Comparison of ENCODE assay signal across 9 cellular contexts in genomic region chr5:141354900-141355469, GRCh38.
DNase-seq lines count a peak whose midpoint lies in the region; ATAC-seq and TF ChIP-seq lines count a peak whose summit lies in the region.
"Had no signal": no experiment of that assay in that cellular context is flagged by ENCODE, and none has a peak within 500 bp of the region (broad histone marks: within the 10 kb centered on the region; RNA-seq: fewer than 3 reads in every experiment).

TSS of gene PCDHGA4 (plus strand) at chr5:141355021. CDS start at chr5:141355108, 87 bp downstream.

- peak within 1 kb of the TSS; percentile 48; the same call in 1 of the 2 replicates for H2AFZ ChIP-seq in Loucy (ENCODE audit: low read length)
- H2AFZ ChIP-seq in parathyroid adenoma: no peak within 1 kb of the TSS

- H3K9ac ChIP-seq in Loucy (ENCODE audit: low read depth, low read length, poor library complexity, severe bottlenecking): no peak within 1 kb of the TSS
- no peak within 1 kb of the TSS for H3K9ac ChIP-seq in parathyroid adenoma

- DNase-seq in ELR (ENCODE audit: low read depth) (peak; percentile 39), coronary artery (ENCODE audit: low spot score) (no peak), middle frontal gyrus (ENCODE audit: extremely low spot score, low spot score) (no peak), globus pallidus (ENCODE audit: low spot score) (no peak)
- DNase-seq: activated CD4-positive, alpha-beta T cell treated with anti-CD3 and anti-CD28 coated beads for 48 hours had no signal

- H3K4me3 ChIP-seq in Loucy (ENCODE audit: low read length, poor library complexity, severe bottlenecking) (no peak within 1 kb of the TSS), coronary artery (peak within 1 kb of the TSS; percentile 60), parathyroid adenoma (ENCODE audit: low read depth, low read length) (peak within 1 kb of the TSS; percentile 32)

- H3K36me3 ChIP-seq in Loucy (ENCODE audit: insufficient read depth, low read length) (no peaks in the 10 kb centered on the region), parathyroid adenoma (ENCODE audit: control insufficient read depth, insufficient read depth, low read length) (peaks cover 5% of the 10 kb centered on the region)

- H3K9me3 ChIP-seq in Loucy (ENCODE audit: insufficient read depth, low read depth, low read length) (no peaks in the 10 kb centered on the region), parathyroid adenoma (ENCODE audit: control insufficient read depth, low read length) (peaks cover 5% of the 10 kb centered on the region)

- H3K9me2 ChIP-seq in Loucy (replicated peaks; ENCODE audit: low read depth, low read length): no peaks in the 10 kb centered on the region

- no peak within 1 kb of the TSS for H3K27ac ChIP-seq in coronary artery
- no peak within 1 kb of the TSS for H3K27ac ChIP-seq in parathyroid adenoma

- no peaks in the 10 kb centered on the region for H4K20me1 ChIP-seq in Loucy (ENCODE audit: insufficient read depth, low read length, poor library complexity, severe bottlenecking)

- no peak for ATAC-seq in HG03159 (IDR thresholded peaks at IDR 0.05; ENCODE audit: unreplicated experiment)
- ATAC-seq in HG03039 (IDR thresholded peaks at IDR 0.05; ENCODE audit: unreplicated experiment): no peak

- H3F3A ChIP-seq in Loucy (ENCODE audit: low read depth): no peaks in the 10 kb centered on the region

- H3K27me3 ChIP-seq in Loucy (ENCODE audit: insufficient read depth, low read length, poor library complexity, severe bottlenecking) (no peaks in the 10 kb centered on the region), parathyroid adenoma (ENCODE audit: control insufficient read depth, insufficient read depth, low read length) (no peaks in the 10 kb centered on the region)

- no peak within 1 kb of the TSS for H3K4me2 ChIP-seq in Loucy (ENCODE audit: low read depth, low read length, poor library complexity, severe bottlenecking)
- no peak within 1 kb of the TSS for H3K4me2 ChIP-seq in parathyroid adenoma (ENCODE audit: low read length)

- H3K79me2 ChIP-seq in Loucy (ENCODE audit: insufficient read depth, low read length): no peaks in the 10 kb centered on the region
- no peaks in the 10 kb centered on the region for H3K79me2 ChIP-seq in parathyroid adenoma

- H3K4me1 ChIP-seq in Loucy (ENCODE audit: insufficient read depth, low read length, poor library complexity, severe bottlenecking): no peaks in the 10 kb centered on the region
- no peaks in the 10 kb centered on the region for H3K4me1 ChIP-seq in parathyroid adenoma

- peak; percentile 80 for TF ChIP-seq CTCF in Loucy (conservative IDR thresholded peaks at IDR 0.05; ENCODE audit: low read length)
- TF ChIP-seq CTCF in coronary artery (IDR thresholded peaks at IDR 0.05): no peak
- no peak for TF ChIP-seq CTCF in parathyroid adenoma (IDR thresholded peaks at IDR 0.05)
